14 cellular contexts compared by ENCODE assay signal in the genomic region with DNA sequence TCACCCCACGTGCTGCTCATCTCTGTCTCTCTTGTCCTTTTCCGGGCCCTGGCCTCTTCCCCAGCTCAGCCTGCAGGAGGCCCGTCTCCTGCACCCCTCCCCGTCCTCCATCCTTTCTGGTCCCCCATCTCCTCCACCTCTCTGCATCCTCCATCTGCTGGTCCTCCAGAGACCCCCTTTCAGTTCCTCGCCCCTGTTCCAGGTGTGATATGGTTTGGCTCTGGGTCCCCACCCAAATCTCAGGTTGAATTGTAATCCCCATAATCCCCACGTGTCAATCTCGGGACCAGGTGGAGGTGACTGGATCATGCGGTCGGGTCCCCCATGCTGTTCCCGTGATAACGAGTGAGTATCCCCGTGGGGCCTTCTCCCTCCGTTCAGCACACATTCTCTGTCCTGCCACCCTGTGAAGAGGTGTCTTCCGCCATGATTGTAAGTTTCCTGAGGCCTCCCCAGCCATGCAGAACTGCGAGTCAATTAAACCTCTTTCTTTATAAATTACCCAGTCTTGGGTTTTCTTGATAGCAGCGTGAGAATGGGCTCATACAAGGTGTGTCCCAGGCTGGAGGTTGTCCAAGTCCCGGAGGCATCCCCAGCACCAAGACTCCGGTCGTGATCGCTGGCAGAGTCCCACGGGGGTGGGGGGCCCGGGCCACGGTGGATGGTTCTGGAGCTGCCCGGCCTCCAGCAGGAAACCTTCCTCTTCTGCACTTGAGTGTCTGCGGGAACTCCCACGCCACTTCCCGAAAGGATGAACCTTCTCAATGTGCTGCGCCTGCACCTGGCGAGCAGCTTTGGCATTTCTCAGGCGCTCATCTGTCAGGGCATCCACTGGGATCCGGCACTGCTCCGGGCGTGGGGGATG. TPM values are rescaled to one million over a fixed set of nuclear protein-coding genes. Genes with fewer than 3 reads are reported as not detected.
A peak's percentile ranks its signal among the peaks of the same experiment; 100 is the strongest.
DNase-seq lines count a peak whose midpoint lies in the region; ATAC-seq lines count a peak whose summit lies in the region.
"Had no signal": no experiment of that assay in that cellular context is flagged by ENCODE, and none has a peak within 500 bp of the region (broad histone marks: within the 10 kb centered on the region; RNA-seq: fewer than 3 reads in every experiment).

No MANE protein-coding gene starts in this region.

- H3K36me3 Mint-ChIP-seq in activated T-cell treated with anti-CD3 and anti-CD28 coated beads, Interleukin-2, amount 50 U/mL, for 24 hours (ENCODE audit: low read depth) = peaks cover 4% of the 10 kb centered on the region
- no peaks in the 10 kb centered on the region for H3K36me3 Mint-ChIP-seq in stimulated activated effector memory CD8-positive, alpha-beta T cell treated with anti-CD3 and anti-CD28 coated beads, Interleukin-12 subunit alpha, Interleukin-12 subunit beta, amount 100 ng/mL, for 72 hours

- peaks cover 18% of the 10 kb centered on the region for H3K4me1 Mint-ChIP-seq in activated T-cell treated with anti-CD3 and anti-CD28 coated beads, Interleukin-2, amount 50 U/mL, for 24 hours (ENCODE audit: low read depth)
- H3K4me1 Mint-ChIP-seq in stimulated activated effector memory CD8-positive, alpha-beta T cell treated with anti-CD3 and anti-CD28 coated beads, Interleukin-12 subunit alpha, Interleukin-12 subunit beta, amount 100 ng/mL, for 72 hours = peaks cover 21% of the 10 kb centered on the region

- DNase-seq in activated CD8-positive, alpha-beta memory T cell treated with anti-CD3 and anti-CD28 coated beads, Interleukin-2, amount 50 U/mL, for 48 hours = peak; percentile 51
- no peak for DNase-seq in activated CD8-positive, alpha-beta memory T cell treated with anti-CD3 and anti-CD28 coated beads, Interleukin-2, amount 50 U/mL, for 4 hours
- no peak for DNase-seq in activated T-cell treated with anti-CD3 and anti-CD28 coated beads, Interleukin-2, amount 50 U/mL, for 24 hours
- DNase-seq in left lobe of liver (ENCODE audit: low spot score) (peak; percentile 52), NAMALWA (ENCODE audit: low spot score) (no peak), GM19240 (ENCODE audit: insufficient read length, low spot score) (no peak), hepatic stellate cell (ENCODE audit: low spot score) (no peak)
- peak in 1 of 2 donors; percentile 49 for DNase-seq in stimulated activated effector memory CD8-positive, alpha-beta T cell treated with anti-CD3 and anti-CD28 coated beads, Interleukin-12 subunit alpha, Interleukin-12 subunit beta, amount 100 ng/mL, for 72 hours (ENCODE audit: low spot score in 2 of 2)
- DNase-seq: activated naive CD4-positive, alpha-beta T cell treated with Interleukin-2 at 50 U/mL for 16 hours; DMS153; left ventricle myocardium superior; NCI-H1092 treated with DMSO at 0.1 percent for 48 hours; upper lobe of right lung had no signal

- H3K9me3 Mint-ChIP-seq in activated T-cell treated with anti-CD3 and anti-CD28 coated beads, Interleukin-2, amount 50 U/mL, for 24 hours = peaks cover 3% of the 10 kb centered on the region
- peaks cover 4% of the 10 kb centered on the region for H3K9me3 Mint-ChIP-seq in stimulated activated effector memory CD8-positive, alpha-beta T cell treated with anti-CD3 and anti-CD28 coated beads, Interleukin-12 subunit alpha, Interleukin-12 subunit beta, amount 100 ng/mL, for 72 hours

- no peak for ATAC-seq in left lobe of liver
- ATAC-seq in stimulated activated effector memory CD8-positive, alpha-beta T cell treated with anti-CD3 and anti-CD28 coated beads, Interleukin-12 subunit alpha, Interleukin-12 subunit beta, amount 100 ng/mL, for 72 hours = no peak
- ATAC-seq: left ventricle myocardium superior, pancreas had no signal

- H3K27ac Mint-ChIP-seq in activated T-cell treated with anti-CD3 and anti-CD28 coated beads, Interleukin-2, amount 50 U/mL, for 24 hours = peak overlapping the region; percentile 69
- H3K27ac Mint-ChIP-seq in stimulated activated effector memory CD8-positive, alpha-beta T cell treated with anti-CD3 and anti-CD28 coated beads, Interleukin-12 subunit alpha, Interleukin-12 subunit beta, amount 100 ng/mL, for 72 hours = peak overlapping the region; percentile 3

- H3K27me3 Mint-ChIP-seq in activated T-cell treated with anti-CD3 and anti-CD28 coated beads, Interleukin-2, amount 50 U/mL, for 24 hours = peaks cover 9% of the 10 kb centered on the region

- peak overlapping the region; percentile 1 for H3K4me3 Mint-ChIP-seq in activated T-cell treated with anti-CD3 and anti-CD28 coated beads, Interleukin-2, amount 50 U/mL, for 24 hours
- H3K4me3 Mint-ChIP-seq in stimulated activated effector memory CD8-positive, alpha-beta T cell treated with anti-CD3 and anti-CD28 coated beads, Interleukin-12 subunit alpha, Interleukin-12 subunit beta, amount 100 ng/mL, for 72 hours = no peak overlapping the region

RNA-seq across cellular contexts. Expression of a gene that starts 29.0 kb away (rescaled TPM):
- 128 TPM for total RNA-seq in left lobe of liver

RNA-seq across cellular contexts. Expression of a gene that starts 51.3 kb away (rescaled TPM):
- 0.18 TPM for total RNA-seq in left lobe of liver

Comparison
In these comparisons a context has a peak if more than half of its experiments do, and no peak if none do; other contexts are left out.
1. DNase-seq: peak in activated CD8-positive, alpha-beta memory T cell treated with anti-CD3 and anti-CD28 coated beads, Interleukin-2, amount 50 U/mL, for 48 hours (single experiment) and left lobe of liver (single experiment); none in activated CD8-positive, alpha-beta memory T cell treated with anti-CD3 and anti-CD28 coated beads, Interleukin-2, amount 50 U/mL, for 4 hours (single experiment), activated T-cell treated with anti-CD3 and anti-CD28 coated beads, Interleukin-2, amount 50 U/mL, for 24 hours (single experiment), NAMALWA (single experiment), GM19240 (single experiment) and hepatic stellate cell (single experiment).